In genomic region chrX:74924449-74925209, GRCh38 we compare ENCODE assay signal across 8 cellular contexts. TPM values are rescaled to one million over a fixed set of nuclear protein-coding genes. Genes with fewer than 3 reads are reported as not detected.
A peak's percentile ranks its signal among the peaks of the same experiment; 100 is the strongest.
DNase-seq lines count a peak whose midpoint lies in the region; ATAC-seq lines count a peak whose summit lies in the region.

No MANE protein-coding gene starts in this region.

- H2AFZ ChIP-seq in ACC112 (ENCODE audit: low read length, unreplicated experiment) = no peak overlapping the region
- no peak overlapping the region for H2AFZ ChIP-seq in Karpas-422 (ENCODE audit: low read length)

- H3K9me3 ChIP-seq in right cardiac atrium (ENCODE audit: control insufficient read depth, low read length) = no peaks in the 10 kb centered on the region
- H3K9me3 ChIP-seq in Karpas-422 (ENCODE audit: low read length) = no peaks in the 10 kb centered on the region

- no peaks in the 10 kb centered on the region for H3K9me3 Mint-ChIP-seq in activated naive CD4-positive, alpha-beta T cell treated with anti-CD3 and anti-CD28 coated beads, Interleukin-2, amount 50 U/mL, for 72 hours

- DNase-seq in NCI-H524 treated with DMSO at 0.1 percent for 48 hours (lab: John Stamatoyannopoulos, UW) (peak; percentile 6), right cardiac atrium (peak; percentile 31 to 68 (median 63)), putamen (ENCODE audit: low spot score) (peak; percentile 8), Karpas-422 (no peak)
- DNase-seq in activated naive CD4-positive, alpha-beta T cell treated with anti-CD3 and anti-CD28 coated beads, Interleukin-2, amount 50 U/mL, for 72 hours (ENCODE audit: low spot score in 2 of 2) = peak; percentile 35 to 51

- no peak overlapping the region for H3K9ac ChIP-seq in Karpas-422 (ENCODE audit: low read length)

- no peaks in the 10 kb centered on the region for H3K79me2 ChIP-seq in ACC112 (ENCODE audit: control insufficient read depth, insufficient read depth, low read length, unreplicated experiment)
- H3K79me2 ChIP-seq in Karpas-422 (ENCODE audit: low read length) = no peaks in the 10 kb centered on the region

- no peak overlapping the region for H3K4me2 ChIP-seq in Karpas-422 (ENCODE audit: low read depth, low read length, poor library complexity, severe bottlenecking)

- WGBS in right cardiac atrium = 2% methylated on average over 79 of the region's 79 CpGs

- intact Hi-C loops in right cardiac atrium (cut with DNase I) = no loop called here

- peak overlapping the region; percentile 72 to 92 for H3K27ac Mint-ChIP-seq in activated naive CD4-positive, alpha-beta T cell treated with anti-CD3 and anti-CD28 coated beads, Interleukin-2, amount 50 U/mL, for 72 hours

- H3K27me3 ChIP-seq in ACC112 (ENCODE audit: insufficient read depth, low read length) = peaks cover 35% of the 10 kb centered on the region
- H3K27me3 ChIP-seq in right cardiac atrium (ENCODE audit: control insufficient read depth, insufficient read depth) = no peaks in the 10 kb centered on the region
- no peaks in the 10 kb centered on the region for H3K27me3 ChIP-seq in Karpas-422 (ENCODE audit: low read length)

- H3K9me2 ChIP-seq in Karpas-422 (replicated peaks; ENCODE audit: insufficient read depth, low read length) = no peaks in the 10 kb centered on the region

- H3K27ac ChIP-seq in ACC112 (ENCODE audit: low read depth, low read length) (no peak overlapping the region), right cardiac atrium (ENCODE audit: low read length) (no peak overlapping the region), Karpas-422 (ENCODE audit: low read length) (no peak overlapping the region)

- ATAC-seq in GM18517 (IDR thresholded peaks at IDR 0.05; ENCODE audit: unreplicated experiment) (peak; percentile 50), HG03045 (IDR thresholded peaks at IDR 0.05; ENCODE audit: unreplicated experiment) (peak; percentile 58), right cardiac atrium (peak; percentile 75 to 82)
- ATAC-seq in activated naive CD4-positive, alpha-beta T cell treated with anti-CD3 and anti-CD28 coated beads, Interleukin-2, amount 50 U/mL, for 72 hours = peak; percentile 77 to 81

- no peaks in the 10 kb centered on the region for H3K4me1 ChIP-seq in ACC112 (ENCODE audit: control insufficient read depth, insufficient read depth, low read length, unreplicated experiment)
- no peaks in the 10 kb centered on the region for H3K4me1 ChIP-seq in right cardiac atrium (ENCODE audit: control insufficient read depth, insufficient read depth, low read length)
- H3K4me1 ChIP-seq in Karpas-422 (ENCODE audit: low read length) = no peaks in the 10 kb centered on the region; the same call in 1 of the 2 replicates

- H4K20me1 ChIP-seq in Karpas-422 (ENCODE audit: insufficient read depth, low read depth, low read length) = no peaks in the 10 kb centered on the region

- H3K4me3 ChIP-seq in ACC112 (ENCODE audit: low read depth, low read length) (0 out of 2 replicates have a peak overlapping the region, but pooled peaks have one; percentile 29), right cardiac atrium (ENCODE audit: low read length) (peak overlapping the region; percentile 48), Karpas-422 (ENCODE audit: low read length) (no peak overlapping the region)

- H3K36me3 ChIP-seq in ACC112 (ENCODE audit: insufficient read depth, low read length) = no peaks in the 10 kb centered on the region
- no peaks in the 10 kb centered on the region for H3K36me3 ChIP-seq in Karpas-422 (ENCODE audit: insufficient read depth, low read length)

- H3K36me3 Mint-ChIP-seq in activated naive CD4-positive, alpha-beta T cell treated with anti-CD3 and anti-CD28 coated beads, Interleukin-2, amount 50 U/mL, for 72 hours = no peaks in the 10 kb centered on the region

RNA-seq across cellular contexts. Expression of gene NEXMIF, which starts 0.6 kb away (rescaled TPM):
- 1 to 10 TPM; 1.5 to 2.1 TPM for total RNA-seq in activated naive CD4-positive, alpha-beta T cell treated with anti-CD3 and anti-CD28 coated beads, Interleukin-2, amount 50 U/mL, for 72 hours
- total RNA-seq in right cardiac atrium = under 1 TPM; 0.18 to 0.31 (median 0.28) TPM
- under 0.01 TPM for polyA plus RNA-seq in right cardiac atrium
- total RNA-seq in Karpas-422 (2014; rRNA removed; shearing (Covaris generic); ENCODE audit: low replicate concordance) = not detected in 2 replicates
